Comparison of ENCODE assay signal across 14 cellular contexts in genomic region chr14:88422919-88423318, GRCh38. TPM values are rescaled to one million over a fixed set of nuclear protein-coding genes. Genes with fewer than 3 reads are reported as not detected.
DNase-seq lines count a peak whose midpoint lies in the region; ATAC-seq, FAIRE-seq and TF ChIP-seq lines count a peak whose summit lies in the region.
"Had no signal": no experiment of that assay in that cellular context is flagged by ENCODE, and none has a peak within 500 bp of the region (broad histone marks: within the 10 kb centered on the region; RNA-seq: fewer than 3 reads in every experiment).

No MANE protein-coding gene starts in this region.

- no peak overlapping the region for H2BK20ac ChIP-seq in IMR-90 (ENCODE audit: low read depth, low read length)

- H3K14ac ChIP-seq in IMR-90 (replicated peaks; ENCODE audit: low read depth, low read length), result 0 out of 2 replicates have a peak overlapping the region, but pooled peaks have one; percentile 50

- no peak overlapping the region for H3K27ac ChIP-seq in IMR-90 (ENCODE audit: insufficient read depth, low read length)
- H3K27ac ChIP-seq in osteoblast (ENCODE audit: low read depth, low read length), result peak overlapping the region; percentile 9
- H3K27ac ChIP-seq in esophagus muscularis mucosa (replicated peaks in 1 of 4), result no peak overlapping the region
- H3K27ac ChIP-seq: esophagus squamous epithelium, upper lobe of right lung had no signal

- H3K4me2 ChIP-seq in IMR-90 (ENCODE audit: low read depth, low read length), result no peak overlapping the region; the same call in 1 of the 2 replicates
- no peak overlapping the region for H3K4me2 ChIP-seq in osteoblast (ENCODE audit: insufficient read depth, low read length)

- ATAC-seq in IMR-90 (ENCODE audit: low read depth), result peak; percentile 79
- ATAC-seq: natural killer cell, Right ventricle myocardium inferior, upper lobe of right lung had no signal

- H4K91ac ChIP-seq in IMR-90 (ENCODE audit: insufficient read depth, low read depth, low read length), result 0 out of 2 replicates have a peak overlapping the region, but pooled peaks have one; percentile 40

- peaks cover 2% of the 10 kb centered on the region; the same call in 1 of the 2 replicates for H3K9me1 ChIP-seq in IMR-90 (ENCODE audit: insufficient read depth, low read length)

- H3K4me3 ChIP-seq in IMR-90 (ENCODE audit: insufficient read depth, low read depth, low read length), result no peak overlapping the region
- no peak overlapping the region for H3K4me3 ChIP-seq in bronchial epithelial cell (ENCODE audit: low read depth, low read length)
- no peak overlapping the region for H3K4me3 ChIP-seq in osteoblast (ENCODE audit: insufficient read depth, low read length)
- no peak overlapping the region for H3K4me3 ChIP-seq in esophagus muscularis mucosa
- H3K4me3 ChIP-seq: esophagus squamous epithelium, upper lobe of right lung had no signal

- peak overlapping the region; percentile 49 for H2BK5ac ChIP-seq in IMR-90 (ENCODE audit: low read depth, low read length, poor library complexity, severe bottlenecking)

- no peaks in the 10 kb centered on the region for H3K79me2 ChIP-seq in osteoblast (ENCODE audit: insufficient read depth, low read length)

- FAIRE-seq in bronchial epithelial cell (lab: Jason Lieb, UNC), result no peak

- 0 out of 2 replicates have a peak overlapping the region, but pooled peaks have one; percentile 22 for H3K4ac ChIP-seq in IMR-90 (ENCODE audit: low read depth, low read length)

- no peak overlapping the region for H3K9ac ChIP-seq in IMR-90 (ENCODE audit: low read depth, low read length)

- in situ Hi-C loops in IMR-90 (cut with MboI; ENCODE audit: low sequenced_read_pairs), result no loop called here

- CTCF ChIA-PET in IMR-90 (lab: Yijun Ruan, JAX), result interaction anchor here (0.6 kb wide), 1 partner anchor 55 kb away, joined by 3 read pairs; no protein-coding TSS in a partner anchor

- H4K8ac ChIP-seq in IMR-90 (ENCODE audit: low read depth in 2 of 2, low read length in 2 of 2), result no peak overlapping the region

- TF ChIP-seq EP300 in esophagus muscularis mucosa (IDR thresholded peaks at IDR 0.05), result no peak

- H2BK120ac ChIP-seq in IMR-90 (ENCODE audit: low read depth, low read length), result no peak overlapping the region

- TF ChIP-seq CTCF in IMR-90 (conservative IDR thresholded peaks at IDR 0.05; ENCODE audit: low read depth, low read length) (no peak), bronchial epithelial cell (IDR thresholded peaks at IDR 0.05; ENCODE audit: insufficient read depth, low read length, severe bottlenecking) (no peak), osteoblast (IDR thresholded peaks at IDR 0.05; ENCODE audit: extremely low read depth, low read depth, low read length) (no peak), esophagus muscularis mucosa (IDR thresholded peaks at IDR 0.05) (no peak)

- no peak overlapping the region for H4K5ac ChIP-seq in IMR-90 (ENCODE audit: low read depth, low read length)

- no peak overlapping the region for H2AK5ac ChIP-seq in IMR-90 (ENCODE audit: low read depth, low read length)

- peak; percentile 22 for DNase-seq in activated CD4-positive, alpha-beta T cell treated with anti-CD3 and anti-CD28 coated beads for 48 hours
- no peak for DNase-seq in activated CD4-positive, alpha-beta T cell treated with anti-CD3 and anti-CD28 coated beads, Interleukin-2, amount 50 U/mL, for 48 hours
- peak; percentile 88 for DNase-seq in IMR-90
- peak; percentile 95 for DNase-seq in bronchial epithelial cell (ENCODE audit: low read depth)
- peak; percentile 66 for DNase-seq in osteoblast (ENCODE audit: insufficient read length, low spot score, missing footprints)
- DNase-seq in esophagus muscularis mucosa (ENCODE audit: extremely low spot score), result no peak
- DNase-seq in iPS-NIHi11 (ENCODE audit: low spot score), result no peak
- no peak for DNase-seq in posterior vena cava (ENCODE audit: low spot score)
- DNase-seq: activated T-cell treated with anti-CD3 and anti-CD28 coated beads, Interleukin-2, amount 50 U/mL, for 1 hour; esophagus squamous epithelium; natural killer cell; NCI-H446 treated with DMSO at 0.1 percent for 48 hours; upper lobe of right lung had no signal

- TF ChIP-seq POLR2A in IMR-90 (IDR thresholded peaks at IDR 0.05; ENCODE audit: low read depth, low read length) (no peak), esophagus muscularis mucosa (IDR thresholded peaks at IDR 0.05; ENCODE audit: low read depth) (no peak)

- no peak overlapping the region for H2AK9ac ChIP-seq in IMR-90 (replicated peaks; ENCODE audit: low read depth, low read length, poor library complexity)

- H3K9me3 ChIP-seq in IMR-90 (ENCODE audit: control insufficient read depth, insufficient read depth, low read length), result peaks cover 4% of the 10 kb centered on the region; the same call in 1 of the 2 replicates
- H3K9me3 ChIP-seq in osteoblast (ENCODE audit: low read depth, low read length), result no peaks in the 10 kb centered on the region
- peaks cover 0 to under 1% (median 0%) of the 10 kb centered on the region in 4 donors for H3K9me3 ChIP-seq in esophagus muscularis mucosa
- H3K9me3 ChIP-seq: upper lobe of right lung had no signal

- POLR2A ChIA-PET in IMR-90 (lab: Charles Lee; ENCODE audit: unreplicated experiment), result no interaction called here

- intact Hi-C loops in IMR-90 (cut with micrococcal nuclease) (no loop called here), esophagus muscularis mucosa (cut with DNase I) (no loop called here), posterior vena cava (cut with DNase I) (no loop called here)

- H3K23ac ChIP-seq in IMR-90 (ENCODE audit: low read depth, low read length), result no peak overlapping the region

- no peak overlapping the region for H2BK15ac ChIP-seq in IMR-90 (ENCODE audit: low read depth, low read length)

- H3K27me3 ChIP-seq in IMR-90 (ENCODE audit: control insufficient read depth, insufficient read depth, low read length) (no peaks in the 10 kb centered on the region), bronchial epithelial cell (ENCODE audit: control insufficient read depth, insufficient read depth, low read length) (no peaks in the 10 kb centered on the region), osteoblast (ENCODE audit: insufficient read depth, low read length) (no peaks in the 10 kb centered on the region), esophagus muscularis mucosa (no peaks in the 10 kb centered on the region)
- H3K27me3 ChIP-seq: esophagus squamous epithelium, upper lobe of right lung had no signal

- dilution Hi-C loops in IMR-90 (cut with HindIII; ENCODE audit: low sequenced_read_pairs, unreplicated experiment), result no loop called here

- peaks cover 8% of the 10 kb centered on the region for H3K36me3 ChIP-seq in IMR-90 (ENCODE audit: control insufficient read depth, insufficient read depth, low read length)
- no peaks in the 10 kb centered on the region for H3K36me3 ChIP-seq in bronchial epithelial cell (ENCODE audit: control insufficient read depth, insufficient read depth, low read length)
- H3K36me3 ChIP-seq in osteoblast (ENCODE audit: insufficient read depth, low read length), result peaks cover 4% of the 10 kb centered on the region
- peaks cover 5 to 8% (median 8%) of the 10 kb centered on the region in 4 donors for H3K36me3 ChIP-seq in esophagus muscularis mucosa
- H3K36me3 ChIP-seq: upper lobe of right lung had no signal

- BruUV-seq in IMR-90 (replicated peaks; lab: Mats Ljungman, UMichigan), result no TSS peak

- H4K20me1 ChIP-seq in IMR-90 (ENCODE audit: insufficient read depth, low read length) (no peaks in the 10 kb centered on the region), osteoblast (ENCODE audit: insufficient read depth, low read length) (no peaks in the 10 kb centered on the region)

- H3K4me1 ChIP-seq in IMR-90 (ENCODE audit: control insufficient read depth, insufficient read depth, low read length) (peaks cover 3% of the 10 kb centered on the region), osteoblast (ENCODE audit: insufficient read depth, low read length) (peaks cover 39% of the 10 kb centered on the region), esophagus muscularis mucosa (peaks cover 0 to 10% (median 4%) of the 10 kb centered on the region in 4 donors)
- H3K4me1 ChIP-seq: esophagus squamous epithelium, upper lobe of right lung had no signal

- H2AFZ ChIP-seq in IMR-90 (replicated peaks; ENCODE audit: low read length, poor library complexity), result no peak overlapping the region
- H2AFZ ChIP-seq in osteoblast (ENCODE audit: low read length), result no peak overlapping the region

- peaks cover 0 to 5% of the 10 kb centered on the region in 2 experiments; a peak in 2 of 4 replicates for H3K79me1 ChIP-seq in IMR-90 (ENCODE audit: low read depth in 1 of 2, low read length in 2 of 2)

- TF ChIP-seq RAD21 in IMR-90 (IDR thresholded peaks at IDR 0.05; ENCODE audit: low read length), result no peak

- H3K56ac ChIP-seq in IMR-90 (ENCODE audit: extremely low read depth, insufficient read depth, low read length), result no peak overlapping the region

- no peak overlapping the region for H3K18ac ChIP-seq in IMR-90 (ENCODE audit: low read depth, low read length)

- no CpG with 5 or more reads among the region's 2 CpGs for WGBS in IMR-90 (ENCODE audit: extremely low coverage in 2 of 2, insufficient read length in 1 of 2), 2 experiments
- 70% methylated on average over 2 of the region's 2 CpGs for WGBS in esophagus muscularis mucosa

TF ChIP-seq in IMR-90, 13 proteins besides CTCF, POLR2A, EP300 and RAD21 (continues in another document):
- TF ChIP-seq MAZ (IDR thresholded peaks at IDR 0.05; ENCODE audit: borderline replicate concordance, low read depth, low read length) (no peak), USF2 (IDR thresholded peaks at IDR 0.05; ENCODE audit: low read depth, low read length) (no peak), CEBPB (IDR thresholded peaks at IDR 0.05; ENCODE audit: low read depth, low read length) (peak; percentile 92), MXI1 (IDR thresholded peaks at IDR 0.05; ENCODE audit: borderline replicate concordance, low read depth, low read length) (no peak), CHD1 (IDR thresholded peaks at IDR 0.05; ENCODE audit: low read depth, low read length) (no peak), MAFK (IDR thresholded peaks at IDR 0.05; ENCODE audit: low read depth, low read length) (no peak), SMC3 (IDR thresholded peaks at IDR 0.05; ENCODE audit: low read depth, low read length) (no peak)

RNA-seq across cellular contexts. Expression of gene SPATA7, which starts 37.5 kb away (rescaled TPM):
- total RNA-seq in IMR-90 (2012; rRNA removed) (10.0 and 12.8 TPM in 2 replicates), bronchial epithelial cell (7.4 and 9.2 TPM in 2 replicates), osteoblast (21.4 and 29.2 TPM in 2 replicates), esophagus muscularis mucosa (10 to 100 TPM; 16.2 to 34.5 (median 20.4) TPM), posterior vena cava (10 to 100 TPM in 1 of 2 donors, 1 to 10 TPM in 1; 9.4 to 15.5 TPM)
- polyA plus RNA-seq in IMR-90 (2012; rRNA removed), result 5.4 and 6.6 TPM in 2 replicates
- polyA plus RNA-seq in IMR-90 (2012; cell fraction: cytosol; rRNA removed), result 2.1 and 3.2 TPM in 2 replicates
- polyA plus RNA-seq in IMR-90 (2012; cell fraction: nucleus; rRNA removed; ENCODE audit: low replicate concordance), result 4.2 and 14.7 TPM in 2 replicates

Comparison
In these comparisons a context has a peak if more than half of its experiments do, and no peak if none do; other contexts are left out.
1. DNase-seq: peak in activated CD4-positive, alpha-beta T cell treated with anti-CD3 and anti-CD28 coated beads for 48 hours (single experiment), IMR-90 (single experiment), bronchial epithelial cell (single experiment) and osteoblast (single experiment); none in activated CD4-positive, alpha-beta T cell treated with anti-CD3 and anti-CD28 coated beads, Interleukin-2, amount 50 U/mL, for 48 hours (0 of 2), esophagus muscularis mucosa (single experiment), iPS-NIHi11 (single experiment) and posterior vena cava (single experiment).